ENCODE assay signal across 17 cellular contexts in genomic region chr3:38327335-38328009, GRCh38. TPM values are rescaled to one million over a fixed set of nuclear protein-coding genes. Genes with fewer than 3 reads are reported as not detected.
DNase-seq lines count a peak whose midpoint lies in the region; ATAC-seq, FAIRE-seq and TF ChIP-seq lines count a peak whose summit lies in the region.
"Had no signal": no experiment of that assay in that cellular context is flagged by ENCODE, and none has a peak within 500 bp of the region (broad histone marks: within the 10 kb centered on the region; RNA-seq: fewer than 3 reads in every experiment).

No MANE protein-coding gene starts in this region.

- no peaks in the 10 kb centered on the region for H3K9me1 ChIP-seq in IMR-90 (ENCODE audit: insufficient read depth, low read length)

- dilution Hi-C loops in IMR-90 (cut with HindIII; ENCODE audit: low sequenced_read_pairs, unreplicated experiment), result no loop called here

- no peaks in the 10 kb centered on the region for H3K9me3 Mint-ChIP-seq in activated T-helper 17 cell treated with anti-CD3 and anti-CD28 coated beads, Interleukin-2, amount 50 U/mL, for 72 hours
- H3K9me3 Mint-ChIP-seq in activated CD4-positive, alpha-beta T cell treated with anti-CD3 and anti-CD28 coated beads, Interleukin-2, amount 10 ng/mL, durations not matched to agents 24 days and 14 days, result no peaks in the 10 kb centered on the region
- H3K9me3 Mint-ChIP-seq: activated T-cell treated with anti-CD3 and anti-CD28 coated beads, Interleukin-2, amount 50 U/mL, for 4 hours had no signal

- no peaks in the 10 kb centered on the region for H4K20me1 ChIP-seq in IMR-90 (ENCODE audit: insufficient read depth, low read length)
- H4K20me1 ChIP-seq: BLaER1 treated with 17β-estradiol and CSF1 and Interleukin-3, amounts not matched to agents 10 nM and 100 nM had no signal

- H2AK5ac ChIP-seq in IMR-90 (ENCODE audit: low read depth, low read length), result no peak overlapping the region

- H3K4me3 ChIP-seq in IMR-90 (ENCODE audit: insufficient read depth, low read depth, low read length), result no peak overlapping the region
- H3K4me3 ChIP-seq: BLaER1 treated with 17β-estradiol and CSF1 and Interleukin-3, amounts not matched to agents 10 nM and 100 nM had no signal

- TF ChIP-seq CTCF in IMR-90 (conservative IDR thresholded peaks at IDR 0.05; ENCODE audit: low read depth, low read length), result no peak

- no peak overlapping the region for H2AFZ ChIP-seq in IMR-90 (replicated peaks; ENCODE audit: low read length, poor library complexity)

- H3K18ac ChIP-seq in IMR-90 (ENCODE audit: low read depth, low read length), result no peak overlapping the region

- no peaks in the 10 kb centered on the region for H3K4me1 Mint-ChIP-seq in activated T-helper 17 cell treated with anti-CD3 and anti-CD28 coated beads, Interleukin-2, amount 50 U/mL, for 72 hours
- H3K4me1 Mint-ChIP-seq in activated CD4-positive, alpha-beta T cell treated with anti-CD3 and anti-CD28 coated beads, Interleukin-2, amount 10 ng/mL, durations not matched to agents 24 days and 14 days, result no peaks in the 10 kb centered on the region
- H3K4me1 Mint-ChIP-seq: neural crest cell; stimulated activated memory B cell treated with anti-CD40 and anti-IgM and Interleukin-4, amounts not matched to agents 10 μg/mL and 1 μg/mL and 100 μg/mL, for 72 hours had no signal

- H2AK9ac ChIP-seq in IMR-90 (replicated peaks; ENCODE audit: low read depth, low read length, poor library complexity), result no peak overlapping the region

- FAIRE-seq in GM12892 (lab: Jason Lieb, UNC), result no peak
- FAIRE-seq: GM18507, TTC549 had no signal

- peak; percentile 96 for DNase-seq in COLO829 (ENCODE audit: low spot score)
- DNase-seq in IMR-90, result peak; percentile 56
- peak; percentile 100 for DNase-seq in foreskin melanocyte
- DNase-seq in GM12892 (ENCODE audit: insufficient read length), result no peak
- no peak for DNase-seq in stimulated activated CD4-positive, alpha-beta T cell treated with anti-CD3 and anti-CD28 coated beads, Interleukin-1b, Interleukin-23, amount 100 ng/mL, for 48 hours
- no peak for DNase-seq in activated CD4-positive, alpha-beta T cell treated with anti-CD3 and anti-CD28 coated beads, Interleukin-2, amount 10 ng/mL, durations not matched to agents 24 days and 14 days
- no peak for DNase-seq in HK-2 (ENCODE audit: unreplicated experiment)
- DNase-seq: activated T-cell treated with anti-CD3 and anti-CD28 coated beads, Interleukin-2, amount 50 U/mL, for 4 hours; NCI-H2171 treated with DMSO at 0.1 percent for 48 hours; RPMI8226 had no signal

- no TSS peak for BruUV-seq in IMR-90 (replicated peaks; lab: Mats Ljungman, UMichigan)

- H4K91ac ChIP-seq in IMR-90 (ENCODE audit: insufficient read depth, low read depth, low read length), result no peak overlapping the region

- H3K27me3 ChIP-seq in IMR-90 (ENCODE audit: control insufficient read depth, insufficient read depth, low read length), result no peaks in the 10 kb centered on the region; the same call in 1 of the 2 replicates
- H3K27me3 ChIP-seq: BLaER1 treated with 17β-estradiol and CSF1 and Interleukin-3, amounts not matched to agents 10 nM and 100 nM had no signal

- no peak overlapping the region for H3K9ac ChIP-seq in IMR-90 (ENCODE audit: low read depth, low read length)
- H3K9ac ChIP-seq: BLaER1 treated with 17β-estradiol and CSF1 and Interleukin-3, amounts not matched to agents 10 nM and 100 nM had no signal

- no peak for TF ChIP-seq RAD21 in IMR-90 (IDR thresholded peaks at IDR 0.05; ENCODE audit: low read length)

- H3K4ac ChIP-seq in IMR-90 (ENCODE audit: low read depth, low read length), result no peak overlapping the region

- H2BK120ac ChIP-seq in IMR-90 (ENCODE audit: low read depth, low read length), result no peak overlapping the region

- H3K4me3 Mint-ChIP-seq in activated T-helper 17 cell treated with anti-CD3 and anti-CD28 coated beads, Interleukin-2, amount 50 U/mL, for 72 hours, result no peak overlapping the region
- no peak overlapping the region for H3K4me3 Mint-ChIP-seq in activated CD4-positive, alpha-beta T cell treated with anti-CD3 and anti-CD28 coated beads, Interleukin-2, amount 10 ng/mL, durations not matched to agents 24 days and 14 days
- H3K4me3 Mint-ChIP-seq: activated T-cell treated with anti-CD3 and anti-CD28 coated beads, Interleukin-2, amount 50 U/mL, for 4 hours; neural crest cell; stimulated activated memory B cell treated with anti-CD40 and anti-IgM and Interleukin-4, amounts not matched to agents 10 μg/mL and 1 μg/mL and 100 μg/mL, for 72 hours had no signal

- intact Hi-C loops in IMR-90 (cut with micrococcal nuclease), result no loop called here
- intact Hi-C loops in activated CD4-positive, alpha-beta T cell treated with anti-CD3 and anti-CD28 coated beads, Interleukin-2, amount 10 ng/mL, durations not matched to agents 24 days and 14 days (cut with micrococcal nuclease), result no loop called here

- H3K27ac ChIP-seq in IMR-90 (ENCODE audit: insufficient read depth, low read length), result no peak overlapping the region
- H3K27ac ChIP-seq: BLaER1 treated with 17β-estradiol and CSF1 and Interleukin-3, amounts not matched to agents 10 nM and 100 nM had no signal

- TF ChIP-seq POLR2A in IMR-90 (IDR thresholded peaks at IDR 0.05; ENCODE audit: low read depth, low read length) (no peak), GM12892 (IDR thresholded peaks at IDR 0.05; ENCODE audit: low read depth, low read length) (no peak)

- H3K4me1 ChIP-seq in IMR-90 (ENCODE audit: control insufficient read depth, insufficient read depth, low read length), result no peaks in the 10 kb centered on the region
- H3K4me1 ChIP-seq: BLaER1 treated with 17β-estradiol and CSF1 and Interleukin-3, amounts not matched to agents 10 nM and 100 nM had no signal

- no peak overlapping the region for H3K27ac Mint-ChIP-seq in activated T-helper 17 cell treated with anti-CD3 and anti-CD28 coated beads, Interleukin-2, amount 50 U/mL, for 72 hours
- no peak overlapping the region for H3K27ac Mint-ChIP-seq in activated CD4-positive, alpha-beta T cell treated with anti-CD3 and anti-CD28 coated beads, Interleukin-2, amount 10 ng/mL, durations not matched to agents 24 days and 14 days
- H3K27ac Mint-ChIP-seq: stimulated activated memory B cell treated with anti-CD40 and anti-IgM and Interleukin-4, amounts not matched to agents 10 μg/mL and 1 μg/mL and 100 μg/mL, for 72 hours had no signal

- no peaks in the 10 kb centered on the region for H3K27me3 Mint-ChIP-seq in activated T-helper 17 cell treated with anti-CD3 and anti-CD28 coated beads, Interleukin-2, amount 50 U/mL, for 72 hours
- H3K27me3 Mint-ChIP-seq in activated CD4-positive, alpha-beta T cell treated with anti-CD3 and anti-CD28 coated beads, Interleukin-2, amount 10 ng/mL, durations not matched to agents 24 days and 14 days, result peaks cover 13% of the 10 kb centered on the region

- no peaks in the 10 kb centered on the region for H3K36me3 ChIP-seq in IMR-90 (ENCODE audit: control insufficient read depth, insufficient read depth, low read length)
- H3K36me3 ChIP-seq: BLaER1 treated with 17β-estradiol and CSF1 and Interleukin-3, amounts not matched to agents 10 nM and 100 nM had no signal

- H3K14ac ChIP-seq in IMR-90 (replicated peaks; ENCODE audit: low read depth, low read length), result no peak overlapping the region

- no peak overlapping the region for H3K23ac ChIP-seq in IMR-90 (ENCODE audit: low read depth, low read length)

- H3K36me3 Mint-ChIP-seq in activated T-helper 17 cell treated with anti-CD3 and anti-CD28 coated beads, Interleukin-2, amount 50 U/mL, for 72 hours (ENCODE audit: low read depth), result no peaks in the 10 kb centered on the region
- no peaks in the 10 kb centered on the region for H3K36me3 Mint-ChIP-seq in activated CD4-positive, alpha-beta T cell treated with anti-CD3 and anti-CD28 coated beads, Interleukin-2, amount 10 ng/mL, durations not matched to agents 24 days and 14 days (ENCODE audit: low read depth)
- H3K36me3 Mint-ChIP-seq: stimulated activated memory B cell treated with anti-CD40 and anti-IgM and Interleukin-4, amounts not matched to agents 10 μg/mL and 1 μg/mL and 100 μg/mL, for 72 hours had no signal

- H2BK20ac ChIP-seq in IMR-90 (ENCODE audit: low read depth, low read length), result no peak overlapping the region

- POLR2A ChIA-PET in IMR-90 (lab: Charles Lee; ENCODE audit: unreplicated experiment), result no interaction called here

- no peaks in the 10 kb centered on the region; the same call in none of the 2 replicates for H3K9me3 ChIP-seq in IMR-90 (ENCODE audit: control insufficient read depth, insufficient read depth, low read length)

- H3K56ac ChIP-seq in IMR-90 (ENCODE audit: extremely low read depth, insufficient read depth, low read length), result no peak overlapping the region

- no peak overlapping the region for H3K4me2 ChIP-seq in IMR-90 (ENCODE audit: low read depth, low read length)
- H3K4me2 ChIP-seq: BLaER1 treated with 17β-estradiol and CSF1 and Interleukin-3, amounts not matched to agents 10 nM and 100 nM had no signal

- no peaks in the 10 kb centered on the region for H3K79me1 ChIP-seq in IMR-90 (ENCODE audit: low read depth in 1 of 2, low read length in 2 of 2)

- no peak overlapping the region for H2BK15ac ChIP-seq in IMR-90 (ENCODE audit: low read depth, low read length)

- no peak overlapping the region for H4K8ac ChIP-seq in IMR-90 (ENCODE audit: low read depth in 2 of 2, low read length in 2 of 2)

- H2BK5ac ChIP-seq in IMR-90 (ENCODE audit: low read depth, low read length, poor library complexity, severe bottlenecking), result no peak overlapping the region

- H4K5ac ChIP-seq in IMR-90 (ENCODE audit: low read depth, low read length), result no peak overlapping the region

- in situ Hi-C loops in IMR-90 (cut with MboI; ENCODE audit: low sequenced_read_pairs), result no loop called here

- CTCF ChIA-PET in IMR-90 (lab: Yijun Ruan, JAX), result interaction anchor here (0.5 kb wide), 1 partner anchor 1563 kb away, joined by 3 read pairs; no protein-coding TSS in a partner anchor

- ATAC-seq in IMR-90 (ENCODE audit: low read depth), result no peak
- ATAC-seq in activated T-helper 17 cell treated with anti-CD3 and anti-CD28 coated beads, Interleukin-2, amount 50 U/mL, for 72 hours (replicated peaks), result peak; percentile 90
- ATAC-seq: activated T-cell treated with anti-CD3 and anti-CD28 coated beads, Interleukin-2, amount 50 U/mL, for 4 hours; esophagus mucosa had no signal

RNA-seq across cellular contexts. Expression of gene XYLB, which starts 19.1 kb away (rescaled TPM):
- total RNA-seq in IMR-90 (2012; rRNA removed), result 2.5 and 3.0 TPM in 2 replicates
- polyA plus RNA-seq in IMR-90 (2012; rRNA removed), result 2.3 and 3.4 TPM in 2 replicates
- polyA plus RNA-seq in IMR-90 (2012; cell fraction: cytosol; rRNA removed), result 1.6 and 2.0 TPM in 2 replicates
- polyA plus RNA-seq in IMR-90 (2012; cell fraction: nucleus; rRNA removed; ENCODE audit: low replicate concordance), result 7.3 and 13.9 TPM in 2 replicates
- total RNA-seq in activated T-helper 17 cell treated with anti-CD3 and anti-CD28 coated beads, Interleukin-2, amount 50 U/mL, for 72 hours, result 10 to 100 TPM in 1 of 2 donors, 1 to 10 TPM in 1; 6.3 to 10.1 TPM
- polyA plus RNA-seq in GM12892 (2012; ENCODE audit: missing spikeins), result 3.8 TPM
- 11.1 and 11.6 TPM in 2 replicates for total RNA-seq in activated CD4-positive, alpha-beta T cell treated with anti-CD3 and anti-CD28 coated beads, Interleukin-2, amount 10 ng/mL, durations not matched to agents 24 days and 14 days

RNA-seq across cellular contexts. Expression of gene SLC22A14, which starts 45.4 kb away (rescaled TPM):
- under 0.01 TPM in 1 of 2 replicates, not detected in the other for total RNA-seq in IMR-90 (2012; rRNA removed)
- 0.07 and 0.10 TPM in 2 replicates for polyA plus RNA-seq in IMR-90 (2012; rRNA removed)
- polyA plus RNA-seq in IMR-90 (2012; cell fraction: cytosol; rRNA removed), result 0.04 and 0.14 TPM in 2 replicates
- 0.36 and 0.62 TPM in 2 replicates for polyA plus RNA-seq in IMR-90 (2012; cell fraction: nucleus; rRNA removed; ENCODE audit: low replicate concordance)
- total RNA-seq in activated T-helper 17 cell treated with anti-CD3 and anti-CD28 coated beads, Interleukin-2, amount 50 U/mL, for 72 hours, result under 1 TPM; 0.11 to 0.15 TPM
- polyA plus RNA-seq in GM12892 (2012; ENCODE audit: missing spikeins), result not detected
- total RNA-seq in activated CD4-positive, alpha-beta T cell treated with anti-CD3 and anti-CD28 coated beads, Interleukin-2, amount 10 ng/mL, durations not matched to agents 24 days and 14 days, result not detected in 2 replicates
- total RNA-seq: activated T-cell treated with anti-CD3 and anti-CD28 coated beads, Interleukin-2, amount 50 U/mL, for 4 hours; neural crest cell had no signal

Comparison
In these comparisons a context has a peak if more than half of its experiments do, and no peak if none do; other contexts are left out.
1. DNase-seq: peak in COLO829 (single experiment), IMR-90 (single experiment) and foreskin melanocyte (single experiment); none in GM12892 (single experiment), stimulated activated CD4-positive, alpha-beta T cell treated with anti-CD3 and anti-CD28 coated beads, Interleukin-1b, Interleukin-23, amount 100 ng/mL, for 48 hours (single experiment), activated CD4-positive, alpha-beta T cell treated with anti-CD3 and anti-CD28 coated beads, Interleukin-2, amount 10 ng/mL, durations not matched to agents 24 days and 14 days (single experiment) and HK-2 (single experiment).